ENCODE assay signal across 1 cellular context in the genomic region with DNA sequence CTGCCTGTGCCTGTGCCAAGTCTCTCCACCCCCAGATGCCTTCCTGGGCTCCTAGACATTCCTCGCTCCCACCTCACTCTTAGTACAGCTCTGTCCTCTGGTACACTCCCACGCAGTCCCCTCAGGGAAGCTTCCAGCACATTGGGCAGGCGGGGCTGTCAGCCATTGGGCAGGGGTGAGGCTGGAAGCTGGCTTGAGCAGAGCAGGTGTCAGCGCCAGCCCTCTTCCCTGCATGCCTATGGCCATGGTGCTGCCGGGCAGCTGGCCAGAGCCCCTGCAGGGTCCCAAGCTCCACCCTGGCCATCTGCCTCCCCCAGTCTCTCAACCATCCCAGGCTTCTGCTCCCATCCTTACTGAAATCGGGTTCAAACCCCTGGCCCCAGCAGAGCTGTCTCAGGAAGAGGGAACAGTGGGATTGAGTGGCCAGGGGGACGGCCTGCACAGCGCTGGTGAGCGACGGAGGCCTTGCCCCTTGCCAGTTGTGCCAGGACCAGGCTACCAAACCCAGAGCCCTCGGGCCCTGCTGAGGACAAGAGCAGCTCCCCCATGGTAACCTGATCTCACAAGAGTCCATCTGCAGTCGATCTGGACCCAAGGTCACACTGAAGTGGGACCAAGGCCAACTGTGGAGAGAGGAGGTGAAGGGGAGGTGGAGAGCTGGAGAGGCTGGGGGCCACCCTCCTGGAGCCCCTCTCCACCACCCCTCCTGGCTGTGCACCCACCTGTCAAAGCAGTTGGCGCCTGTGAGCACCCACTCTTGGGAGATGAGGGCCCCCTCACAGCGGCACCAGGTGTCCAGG.
TF ChIP-seq lines count a peak whose summit lies in the region.

No MANE protein-coding gene starts in this region.

TF ChIP-seq in Ishikawa, 13 proteins besides CTCF, POLR2A, EP300 and RAD21 (continued from another document):
- TF ChIP-seq, protein P1, sequence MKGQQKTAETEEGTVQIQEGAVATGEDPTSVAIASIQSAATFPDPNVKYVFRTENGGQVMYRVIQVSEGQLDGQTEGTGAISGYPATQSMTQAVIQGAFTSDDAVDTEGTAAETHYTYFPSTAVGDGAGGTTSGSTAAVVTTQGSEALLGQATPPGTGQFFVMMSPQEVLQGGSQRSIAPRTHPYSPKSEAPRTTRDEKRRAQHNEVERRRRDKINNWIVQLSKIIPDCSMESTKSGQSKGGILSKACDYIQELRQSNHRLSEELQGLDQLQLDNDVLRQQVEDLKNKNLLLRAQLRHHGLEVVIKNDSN (IDR thresholded peaks at IDR 0.05) = no peak
